Comparison of ENCODE assay signal across 9 cellular contexts in genomic region chr22:37896181-37896592, GRCh38. TPM values are rescaled to one million over a fixed set of nuclear protein-coding genes. Genes with fewer than 3 reads are reported as not detected.
DNase-seq lines count a peak whose midpoint lies in the region; ATAC-seq and TF ChIP-seq lines count a peak whose summit lies in the region.
"Had no signal": no experiment of that assay in that cellular context is flagged by ENCODE, and none has a peak within 500 bp of the region (broad histone marks: within the 10 kb centered on the region; RNA-seq: fewer than 3 reads in every experiment).

No MANE protein-coding gene starts in this region.

- POLR2A ChIA-PET in GM10248 (lab: Yijun Ruan, JAX), result interaction anchor here (0.5 to 1.0 kb wide), 5 partner anchors 9 to 511 kb away, joined by 3 to 6 read pairs (median 4); partner anchors contain the start of gene MICALL1

- intact Hi-C loops in posterior vena cava (cut with DNase I), result no loop called here

- CTCF ChIA-PET in GM10248 (lab: Yijun Ruan, JAX), result interaction anchor here (0.6 to 3.6 kb wide), 10 partner anchors 8 to 253 kb away, joined by 3 to 29 read pairs (median 6); partner anchors contain the start of gene MICALL1

- peak overlapping the region in 20 of 21 experiments; percentile 73 to 93 (median 84) for H3K27ac ChIP-seq in skin epidermis

- TF ChIP-seq CTCF in GM10248 (IDR thresholded peaks at IDR 0.05; ENCODE audit: control extremely low read depth, extremely low read depth, low read depth, missing control alignments), result no peak
- TF ChIP-seq CTCF in endothelial cell (IDR thresholded peaks at IDR 0.05; ENCODE audit: unreplicated experiment), result no peak

- peak; percentile 82 for DNase-seq in GM10248 (ENCODE audit: extremely low spot score)
- DNase-seq in T-helper 1 cell, result peak in 3 of 5 donors; percentile 32 to 83 (median 36)
- peak; percentile 48 for DNase-seq in endothelial cell (ENCODE audit: low spot score)
- DNase-seq in posterior vena cava (ENCODE audit: low spot score), result no peak
- no peak for DNase-seq in dedifferentiated amniotic fluid mesenchymal stem cell (ENCODE audit: extremely low spot score)
- DNase-seq: left cardiac atrium had no signal

- H3K9me3 Mint-ChIP-seq in endothelial cell (ENCODE audit: unreplicated experiment), result no peaks in the 10 kb centered on the region

- H3K4me3 Mint-ChIP-seq in endothelial cell (ENCODE audit: unreplicated experiment), result no peak overlapping the region

- no peak overlapping the region for H3K4me3 ChIP-seq in skin epidermis

- peaks cover 65% of the 10 kb centered on the region for H3K4me1 Mint-ChIP-seq in endothelial cell (ENCODE audit: unreplicated experiment)

- peak; percentile 80 for ATAC-seq in HG02610 (IDR thresholded peaks at IDR 0.05; ENCODE audit: unreplicated experiment)
- no peak for ATAC-seq in HG02763 (IDR thresholded peaks at IDR 0.05; ENCODE audit: unreplicated experiment)

- peaks cover 3% of the 10 kb centered on the region for H3K27me3 Mint-ChIP-seq in endothelial cell (ENCODE audit: unreplicated experiment)

- H3K36me3 Mint-ChIP-seq in endothelial cell (ENCODE audit: low read depth, unreplicated experiment), result peaks cover 9% of the 10 kb centered on the region

- H3K27ac Mint-ChIP-seq in endothelial cell (ENCODE audit: unreplicated experiment), result peak overlapping the region; percentile 92

RNA-seq across cellular contexts. Expression of gene MICALL1, which starts 9.9 kb away (rescaled TPM):
- total RNA-seq in endothelial cell (ENCODE audit: unreplicated experiment), result 124 TPM
- total RNA-seq in posterior vena cava, result 10 to 100 TPM; 77.0 to 80.8 TPM

RNA-seq across cellular contexts. Expression of gene EIF3L, which starts 47.0 kb away (rescaled TPM):
- total RNA-seq in endothelial cell (ENCODE audit: unreplicated experiment) (732 TPM), posterior vena cava (100 to 1,000 TPM; 260 to 267 TPM)

RNA-seq across cellular contexts. Expression of gene ANKRD54, which starts 52.1 kb away (rescaled TPM):
- total RNA-seq in endothelial cell (ENCODE audit: unreplicated experiment) (14.4 TPM), posterior vena cava (10 to 100 TPM; 13.3 to 15.1 TPM)

RNA-seq across cellular contexts. Expression of gene C22orf23, which starts 57.2 kb away (rescaled TPM):
- total RNA-seq in endothelial cell (ENCODE audit: unreplicated experiment), result 0.54 TPM
- total RNA-seq in posterior vena cava, result under 1 TPM; 0.32 to 0.33 TPM

RNA-seq across cellular contexts. Expression of gene POLR2F, which starts 57.3 kb away (rescaled TPM):
- total RNA-seq in endothelial cell (ENCODE audit: unreplicated experiment) (58.9 TPM), posterior vena cava (10 to 100 TPM; 46.5 to 60.2 TPM)

Comparison
In these comparisons a context has a peak if more than half of its experiments do, and no peak if none do; other contexts are left out.
1. DNase-seq: peak in GM10248 (single experiment), T-helper 1 cell (3 of 5) and endothelial cell (single experiment); none in posterior vena cava (single experiment) and dedifferentiated amniotic fluid mesenchymal stem cell (single experiment).